1 cellular context compared by ENCODE assay signal in the genomic region with DNA sequence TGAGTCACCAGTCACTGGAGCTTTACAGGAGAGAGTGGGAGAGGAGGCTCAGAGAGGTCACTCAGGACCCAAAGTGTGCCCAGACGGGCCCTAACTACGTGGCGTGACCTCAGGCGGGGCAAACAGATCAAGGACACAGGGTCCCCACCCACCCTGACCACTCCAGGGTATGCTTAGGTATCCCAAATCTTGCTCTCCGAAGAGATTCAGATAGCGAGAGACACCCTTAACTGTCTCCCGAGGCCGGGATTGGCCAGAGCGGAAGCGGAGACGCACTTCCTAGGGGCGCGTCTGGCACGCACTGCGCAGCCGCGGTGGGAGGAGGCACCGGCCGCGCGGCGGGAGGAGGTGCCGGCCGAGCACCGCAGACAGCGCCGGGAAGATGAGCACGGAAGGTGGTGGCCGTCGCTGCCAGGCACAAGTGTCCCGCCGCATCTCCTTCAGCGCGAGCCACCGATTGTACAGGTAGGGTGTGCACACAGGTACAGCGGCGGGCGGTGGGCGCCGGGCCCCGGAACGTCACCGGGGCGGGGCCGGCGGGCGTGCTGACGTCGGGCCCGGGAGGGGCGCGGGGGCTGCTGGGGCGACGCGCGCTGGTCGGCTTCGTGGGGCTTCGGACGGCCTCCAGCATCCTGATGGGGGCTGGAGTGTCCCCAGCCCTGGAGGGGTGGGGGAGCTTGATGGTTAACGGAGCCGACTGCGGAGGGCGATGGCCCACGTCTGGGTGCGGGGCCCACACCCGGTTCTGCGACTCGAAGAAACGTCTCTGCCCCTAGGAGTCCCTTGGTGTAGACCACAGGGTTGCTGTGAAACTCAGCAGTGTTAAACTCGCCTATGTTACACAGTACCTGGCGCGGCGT.
A peak's percentile ranks its signal among the peaks of the same experiment; 100 is the strongest.
TF ChIP-seq lines count a peak whose summit lies in the region.

TSS of gene PTS (plus strand) at position 367 of the 860 bp plus-strand sequence. CDS start at position 383, 16 bp downstream.

TF ChIP-seq in WTC11, 78 proteins besides CTCF, POLR2A, EP300 and RAD21 (continued from another document):
- TF ChIP-seq SP1 (CRISPR knock-in tag; conservative IDR thresholded peaks at IDR 0.05) (peak; percentile 86), ZNF416 (CRISPR knock-in tag; IDR thresholded peaks at IDR 0.05) (no peak), JUN (CRISPR knock-in tag; IDR thresholded peaks at IDR 0.05) (0 out of 2 replicates have a peak, but pooled peaks have one; percentile 21), IRF1 (CRISPR knock-in tag; IDR thresholded peaks at IDR 0.05) (no peak), GABPB1 (CRISPR knock-in tag; IDR thresholded peaks at IDR 0.05) (peak; percentile 20; the same call in 1 of the 2 replicates), IRF2 (CRISPR knock-in tag; IDR thresholded peaks at IDR 0.05; ENCODE audit: borderline replicate concordance, low read depth) (no peak), HMGXB4 (CRISPR knock-in tag; IDR thresholded peaks at IDR 0.05) (no peak), SMAD3 (CRISPR knock-in tag; IDR thresholded peaks at IDR 0.05; ENCODE audit: borderline replicate concordance) (0 out of 2 replicates have a peak, but pooled peaks have one; percentile 64), ZNF671 (CRISPR knock-in tag; IDR thresholded peaks at IDR 0.05) (no peak), FOXP1 (CRISPR knock-in tag; IDR thresholded peaks at IDR 0.05; ENCODE audit: borderline replicate concordance) (peak; percentile 90; the same call in 1 of the 2 replicates), FOXK1 (CRISPR knock-in tag; IDR thresholded peaks at IDR 0.05) (peak; percentile 47), ELF4 (CRISPR knock-in tag; IDR thresholded peaks at IDR 0.05; ENCODE audit: low read depth) (no peak), TCF7 (CRISPR knock-in tag; IDR thresholded peaks at IDR 0.05; ENCODE audit: low read depth) (no peak), OVOL2 (CRISPR knock-in tag; IDR thresholded peaks at IDR 0.05; ENCODE audit: borderline replicate concordance) (no peak), SOX15 (CRISPR knock-in tag; IDR thresholded peaks at IDR 0.05) (no peak), NR3C1 (CRISPR knock-in tag; conservative IDR thresholded peaks at IDR 0.05; ENCODE audit: low read depth) (no peak), ZNF232 (CRISPR knock-in tag; IDR thresholded peaks at IDR 0.05) (0 out of 2 replicates have a peak, but pooled peaks have one; percentile 78), ZNF263 (CRISPR knock-in tag; IDR thresholded peaks at IDR 0.05; ENCODE audit: low read depth) (no peak)
- TF ChIP-seq, protein P1, sequence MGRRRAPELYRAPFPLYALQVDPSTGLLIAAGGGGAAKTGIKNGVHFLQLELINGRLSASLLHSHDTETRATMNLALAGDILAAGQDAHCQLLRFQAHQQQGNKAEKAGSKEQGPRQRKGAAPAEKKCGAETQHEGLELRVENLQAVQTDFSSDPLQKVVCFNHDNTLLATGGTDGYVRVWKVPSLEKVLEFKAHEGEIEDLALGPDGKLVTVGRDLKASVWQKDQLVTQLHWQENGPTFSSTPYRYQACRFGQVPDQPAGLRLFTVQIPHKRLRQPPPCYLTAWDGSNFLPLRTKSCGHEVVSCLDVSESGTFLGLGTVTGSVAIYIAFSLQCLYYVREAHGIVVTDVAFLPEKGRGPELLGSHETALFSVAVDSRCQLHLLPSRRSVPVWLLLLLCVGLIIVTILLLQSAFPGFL (CRISPR knock-in tag; IDR thresholded peaks at IDR 0.05; ENCODE audit: borderline replicate concordance), result no peak
- TF ChIP-seq, protein P2, sequence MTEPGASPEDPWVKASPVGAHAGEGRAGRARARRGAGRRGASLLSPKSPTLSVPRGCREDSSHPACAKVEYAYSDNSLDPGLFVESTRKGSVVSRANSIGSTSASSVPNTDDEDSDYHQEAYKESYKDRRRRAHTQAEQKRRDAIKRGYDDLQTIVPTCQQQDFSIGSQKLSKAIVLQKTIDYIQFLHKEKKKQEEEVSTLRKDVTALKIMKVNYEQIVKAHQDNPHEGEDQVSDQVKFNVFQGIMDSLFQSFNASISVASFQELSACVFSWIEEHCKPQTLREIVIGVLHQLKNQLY (CRISPR knock-in tag; IDR thresholded peaks at IDR 0.05), result no peak
- TF ChIP-seq, protein P3, sequence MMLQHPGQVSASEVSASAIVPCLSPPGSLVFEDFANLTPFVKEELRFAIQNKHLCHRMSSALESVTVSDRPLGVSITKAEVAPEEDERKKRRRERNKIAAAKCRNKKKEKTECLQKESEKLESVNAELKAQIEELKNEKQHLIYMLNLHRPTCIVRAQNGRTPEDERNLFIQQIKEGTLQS (CRISPR knock-in tag; conservative IDR thresholded peaks at IDR 0.05), result no peak
- TF ChIP-seq, protein P4, sequence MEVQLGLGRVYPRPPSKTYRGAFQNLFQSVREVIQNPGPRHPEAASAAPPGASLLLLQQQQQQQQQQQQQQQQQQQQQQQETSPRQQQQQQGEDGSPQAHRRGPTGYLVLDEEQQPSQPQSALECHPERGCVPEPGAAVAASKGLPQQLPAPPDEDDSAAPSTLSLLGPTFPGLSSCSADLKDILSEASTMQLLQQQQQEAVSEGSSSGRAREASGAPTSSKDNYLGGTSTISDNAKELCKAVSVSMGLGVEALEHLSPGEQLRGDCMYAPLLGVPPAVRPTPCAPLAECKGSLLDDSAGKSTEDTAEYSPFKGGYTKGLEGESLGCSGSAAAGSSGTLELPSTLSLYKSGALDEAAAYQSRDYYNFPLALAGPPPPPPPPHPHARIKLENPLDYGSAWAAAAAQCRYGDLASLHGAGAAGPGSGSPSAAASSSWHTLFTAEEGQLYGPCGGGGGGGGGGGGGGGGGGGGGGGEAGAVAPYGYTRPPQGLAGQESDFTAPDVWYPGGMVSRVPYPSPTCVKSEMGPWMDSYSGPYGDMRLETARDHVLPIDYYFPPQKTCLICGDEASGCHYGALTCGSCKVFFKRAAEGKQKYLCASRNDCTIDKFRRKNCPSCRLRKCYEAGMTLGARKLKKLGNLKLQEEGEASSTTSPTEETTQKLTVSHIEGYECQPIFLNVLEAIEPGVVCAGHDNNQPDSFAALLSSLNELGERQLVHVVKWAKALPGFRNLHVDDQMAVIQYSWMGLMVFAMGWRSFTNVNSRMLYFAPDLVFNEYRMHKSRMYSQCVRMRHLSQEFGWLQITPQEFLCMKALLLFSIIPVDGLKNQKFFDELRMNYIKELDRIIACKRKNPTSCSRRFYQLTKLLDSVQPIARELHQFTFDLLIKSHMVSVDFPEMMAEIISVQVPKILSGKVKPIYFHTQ (CRISPR knock-in tag; IDR thresholded peaks at IDR 0.05), result no peak
- TF ChIP-seq, protein P5, sequence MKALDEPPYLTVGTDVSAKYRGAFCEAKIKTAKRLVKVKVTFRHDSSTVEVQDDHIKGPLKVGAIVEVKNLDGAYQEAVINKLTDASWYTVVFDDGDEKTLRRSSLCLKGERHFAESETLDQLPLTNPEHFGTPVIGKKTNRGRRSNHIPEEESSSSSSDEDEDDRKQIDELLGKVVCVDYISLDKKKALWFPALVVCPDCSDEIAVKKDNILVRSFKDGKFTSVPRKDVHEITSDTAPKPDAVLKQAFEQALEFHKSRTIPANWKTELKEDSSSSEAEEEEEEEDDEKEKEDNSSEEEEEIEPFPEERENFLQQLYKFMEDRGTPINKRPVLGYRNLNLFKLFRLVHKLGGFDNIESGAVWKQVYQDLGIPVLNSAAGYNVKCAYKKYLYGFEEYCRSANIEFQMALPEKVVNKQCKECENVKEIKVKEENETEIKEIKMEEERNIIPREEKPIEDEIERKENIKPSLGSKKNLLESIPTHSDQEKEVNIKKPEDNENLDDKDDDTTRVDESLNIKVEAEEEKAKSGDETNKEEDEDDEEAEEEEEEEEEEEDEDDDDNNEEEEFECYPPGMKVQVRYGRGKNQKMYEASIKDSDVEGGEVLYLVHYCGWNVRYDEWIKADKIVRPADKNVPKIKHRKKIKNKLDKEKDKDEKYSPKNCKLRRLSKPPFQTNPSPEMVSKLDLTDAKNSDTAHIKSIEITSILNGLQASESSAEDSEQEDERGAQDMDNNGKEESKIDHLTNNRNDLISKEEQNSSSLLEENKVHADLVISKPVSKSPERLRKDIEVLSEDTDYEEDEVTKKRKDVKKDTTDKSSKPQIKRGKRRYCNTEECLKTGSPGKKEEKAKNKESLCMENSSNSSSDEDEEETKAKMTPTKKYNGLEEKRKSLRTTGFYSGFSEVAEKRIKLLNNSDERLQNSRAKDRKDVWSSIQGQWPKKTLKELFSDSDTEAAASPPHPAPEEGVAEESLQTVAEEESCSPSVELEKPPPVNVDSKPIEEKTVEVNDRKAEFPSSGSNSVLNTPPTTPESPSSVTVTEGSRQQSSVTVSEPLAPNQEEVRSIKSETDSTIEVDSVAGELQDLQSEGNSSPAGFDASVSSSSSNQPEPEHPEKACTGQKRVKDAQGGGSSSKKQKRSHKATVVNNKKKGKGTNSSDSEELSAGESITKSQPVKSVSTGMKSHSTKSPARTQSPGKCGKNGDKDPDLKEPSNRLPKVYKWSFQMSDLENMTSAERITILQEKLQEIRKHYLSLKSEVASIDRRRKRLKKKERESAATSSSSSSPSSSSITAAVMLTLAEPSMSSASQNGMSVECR (CRISPR knock-in tag; IDR thresholded peaks at IDR 0.05; ENCODE audit: borderline replicate concordance), result peak; percentile 59; the same call in 1 of the 2 replicates
